In genomic region chr1:198825254-198825653, GRCh38 we compare ENCODE assay signal across 8 cellular contexts.
"Had no signal": no experiment of that assay in that cellular context is flagged by ENCODE, and none has a peak within 500 bp of the region (broad histone marks: within the 10 kb centered on the region; RNA-seq: fewer than 3 reads in every experiment).

No MANE protein-coding gene starts in this region.

- DNase-seq: GDM1, GF-D8 had no signal

- H3K4me3 ChIP-seq: GM12878 had no signal

- FAIRE-seq: G401.6, GM12878, GM12891, GM12892, GM18507, GM19239 had no signal

- ATAC-seq: GM12878 had no signal
